Comparison of ENCODE assay signal across 27 cellular contexts in genomic region chr18:37964885-37965571, GRCh38.
"Had no signal": no experiment of that assay in that cellular context is flagged by ENCODE, and none has a peak within 500 bp of the region (broad histone marks: within the 10 kb centered on the region; RNA-seq: fewer than 3 reads in every experiment).

No MANE protein-coding gene starts in this region.

- H3K27ac Mint-ChIP-seq: activated CD4-positive, alpha-beta memory T cell treated with anti-CD3 and anti-CD28 coated beads for 36 hours; activated CD4-positive, alpha-beta T cell treated with anti-CD3 and anti-CD28 coated beads, Interleukin-2, amount 10 ng/mL, durations not matched to agents 7 days and 5 days; activated naive CD4-positive, alpha-beta T cell treated with anti-CD3 and anti-CD28 coated beads, Interleukin-2, amount 50 U/mL, for 72 hours; activated naive CD8-positive, alpha-beta T cell treated with anti-CD3 and anti-CD28 coated beads, Interleukin-2, amount 50 U/mL, for 24 hours; brain; T-helper 1 cell treated with Interleukin-12 subunit alpha and Interleukin-12 subunit beta and Interleukin-4 antibody, amounts not matched to agents 30 μg/mL and 1 μg/mL, for 36 hours had no signal

- H3K27ac ChIP-seq: Peyer's patch, RWPE1 had no signal

- H3K36me3 Mint-ChIP-seq: activated CD4-positive, alpha-beta memory T cell treated with anti-CD3 and anti-CD28 coated beads for 36 hours; activated naive CD4-positive, alpha-beta T cell treated with anti-CD3 and anti-CD28 coated beads, Interleukin-2, amount 50 U/mL, for 72 hours; brain had no signal

- H3K4me1 Mint-ChIP-seq: activated CD4-positive, alpha-beta T cell treated with anti-CD3 and anti-CD28 coated beads, Interleukin-2, amount 10 ng/mL, durations not matched to agents 7 days and 5 days; activated naive CD8-positive, alpha-beta T cell treated with anti-CD3 and anti-CD28 coated beads, Interleukin-2, amount 50 U/mL, for 24 hours; brain; central memory CD8-positive, alpha-beta T cell had no signal

- H3K27me3 Mint-ChIP-seq: activated CD4-positive, alpha-beta memory T cell treated with anti-CD3 and anti-CD28 coated beads for 36 hours; activated CD4-positive, alpha-beta T cell treated with anti-CD3 and anti-CD28 coated beads, Interleukin-2, amount 10 ng/mL, durations not matched to agents 7 days and 5 days; activated naive CD8-positive, alpha-beta T cell treated with anti-CD3 and anti-CD28 coated beads, Interleukin-2, amount 50 U/mL, for 24 hours; central memory CD8-positive, alpha-beta T cell had no signal

- H3K27me3 ChIP-seq: Peyer's patch had no signal

- H3K36me3 ChIP-seq: Peyer's patch had no signal

- DNase-seq: activated CD4-positive, alpha-beta memory T cell treated with anti-CD3 and anti-CD28 coated beads for 36 hours; activated CD4-positive, alpha-beta T cell treated with anti-CD3 and anti-CD28 coated beads, Interleukin-2, amount 10 ng/mL, durations not matched to agents 7 days and 5 days; activated CD4-positive, CD25-positive, alpha-beta regulatory T cell; activated CD8-positive, alpha-beta memory T cell treated with anti-CD3 and anti-CD28 coated beads for 24 hours; activated effector memory CD4-positive, alpha-beta T cell treated with anti-CD3 and anti-CD28 coated beads, Interleukin-2, amount 50 U/mL, for 16 hours; activated naive CD4-positive, alpha-beta T cell treated with Interleukin-2 at 50 U/mL for 16 hours; activated naive CD8-positive, alpha-beta T cell treated with anti-CD3 and anti-CD28 coated beads, Interleukin-2, amount 50 U/mL, for 24 hours; activated T-cell treated with anti-CD3 and anti-CD28 coated beads, Interleukin-2, amount 50 U/mL, for 4 hours; amniotic stem cell; Karpas-422; MM.1S; NCI-H1105; NCI-H1436; NCI-H1694 treated with DMSO at 0.1 percent for 48 hours; NCI-H2029 treated with DMSO at 0.1 percent for 48 hours; NCI-H2171; NCI-H2227 treated with DMSO at 0.1 percent for 48 hours; NCI-H446 treated with DMSO at 0.1 percent for 48 hours; NCI-H524 treated with DMSO at 0.1 percent for 48 hours; NK-92 treated with Interleukin-12 subunit alpha and Interleukin-12 subunit beta, amount 100 ng/mL, for 24 hours; Peyer's patch; Right ventricle myocardium superior had no signal

- H3K9me3 Mint-ChIP-seq: activated T-cell treated with anti-CD3 and anti-CD28 coated beads, Interleukin-2, amount 50 U/mL, for 4 hours had no signal

- H3K4me3 ChIP-seq: Peyer's patch had no signal

- ATAC-seq: activated naive CD4-positive, alpha-beta T cell treated with anti-CD3 and anti-CD28 coated beads, Interleukin-2, amount 50 U/mL, for 72 hours; activated naive CD8-positive, alpha-beta T cell treated with anti-CD3 and anti-CD28 coated beads, Interleukin-2, amount 50 U/mL, for 24 hours; activated T-cell treated with anti-CD3 and anti-CD28 coated beads, Interleukin-2, amount 50 U/mL, for 4 hours had no signal

- H3K4me3 Mint-ChIP-seq: activated CD4-positive, alpha-beta memory T cell treated with anti-CD3 and anti-CD28 coated beads for 36 hours; activated CD4-positive, alpha-beta T cell treated with anti-CD3 and anti-CD28 coated beads, Interleukin-2, amount 10 ng/mL, durations not matched to agents 7 days and 5 days; activated naive CD8-positive, alpha-beta T cell treated with anti-CD3 and anti-CD28 coated beads, Interleukin-2, amount 50 U/mL, for 24 hours; activated T-cell treated with anti-CD3 and anti-CD28 coated beads, Interleukin-2, amount 50 U/mL, for 4 hours; brain; central memory CD8-positive, alpha-beta T cell; T-helper 1 cell treated with Interleukin-12 subunit alpha and Interleukin-12 subunit beta and Interleukin-4 antibody, amounts not matched to agents 30 μg/mL and 1 μg/mL, for 36 hours had no signal

- H3K4me1 ChIP-seq: Peyer's patch had no signal
